ENCODE assay signal across 10 cellular contexts in the genomic region with DNA sequence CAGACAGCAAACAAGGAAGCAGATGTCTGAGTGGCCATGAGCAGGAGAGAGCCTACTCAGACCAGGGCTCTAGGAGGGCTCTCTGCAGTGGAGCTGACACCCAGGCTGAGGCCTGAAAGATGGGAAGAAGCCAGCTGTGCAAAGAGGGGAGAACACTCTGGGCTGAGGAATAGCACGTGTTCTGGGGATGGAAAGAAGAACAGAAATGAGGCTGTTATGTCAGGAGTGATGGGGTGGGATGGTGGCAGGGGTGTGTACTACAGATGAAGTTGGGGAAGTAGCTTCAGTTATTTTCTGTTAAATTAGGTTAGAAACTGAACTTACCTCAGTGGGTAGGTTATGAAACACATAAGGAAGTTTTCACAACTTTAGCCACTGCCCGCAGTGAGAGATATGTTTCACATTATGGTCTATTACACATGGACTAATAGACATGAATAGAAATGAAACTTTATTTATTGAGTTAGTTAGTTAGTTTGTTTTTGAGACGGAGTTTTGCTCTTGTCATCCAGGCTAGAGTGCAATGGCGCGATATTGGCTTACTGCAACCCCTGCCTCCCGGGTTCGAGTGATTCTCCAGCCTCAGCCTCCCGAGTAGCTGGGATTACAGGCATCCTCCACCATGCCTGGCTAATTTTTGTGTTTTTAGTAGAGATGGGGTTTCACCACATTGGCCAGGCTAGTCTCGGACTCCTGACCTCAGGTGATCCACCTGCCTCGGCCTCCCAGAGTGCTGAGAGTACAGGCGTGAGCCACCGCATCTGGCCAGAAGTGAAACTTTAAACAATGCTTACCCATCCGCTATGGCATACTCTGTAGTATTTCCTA. TPM values are rescaled to one million over a fixed set of nuclear protein-coding genes. Genes with fewer than 3 reads are reported as not detected.
DNase-seq lines count a peak whose midpoint lies in the region; ATAC-seq, FAIRE-seq and TF ChIP-seq lines count a peak whose summit lies in the region.
"Had no signal": no experiment of that assay in that cellular context is flagged by ENCODE, and none has a peak within 500 bp of the region (broad histone marks: within the 10 kb centered on the region; RNA-seq: fewer than 3 reads in every experiment).

No MANE protein-coding gene starts in this region.

- WGBS in GM12878 (ENCODE audit: insufficient coverage, insufficient replicate concordance, low lambda C conversion rate, missing lambda C conversion rate) = 8% methylated on average over 13 of the region's 13 CpGs

- peaks cover 6% of the 10 kb centered on the region for H3K79me2 ChIP-seq in GM12878 (ENCODE audit: control insufficient read depth, insufficient read depth, low read length)

- H3K4me2 ChIP-seq in GM12878 (ENCODE audit: control insufficient read depth, insufficient read depth) = peak overlapping the region; percentile 46

- peak overlapping the region; percentile 61 for H3K27ac ChIP-seq in GM12878 (ENCODE audit: control insufficient read depth, insufficient read depth)
- H3K27ac ChIP-seq: suprapubic skin had no signal

- RAD21 ChIA-PET in GM12878 (lab: Charles Lee; ENCODE audit: unreplicated experiment) = interaction anchor here (0.7 to 3.0 kb wide), 16 partner anchors 7 to 174 kb away, joined by 3 to 36 read pairs (median 4); a partner anchor contains a TSS

- peak in 1 of 2 experiments; percentile 17; a peak in 1 of 4 replicates for TF ChIP-seq EP300 in GM12878 (IDR thresholded peaks at IDR 0.05; ENCODE audit: borderline replicate concordance in 1 of 2, control insufficient read depth in 1 of 2, low read depth in 2 of 2, low read length in 2 of 2)

- H3K36me3 ChIP-seq in GM12878 (ENCODE audit: control insufficient read depth in 2 of 2, insufficient read depth in 2 of 2, low read length in 1 of 2) = peaks cover 1 to 19% of the 10 kb centered on the region in 2 experiments

- no TSS peak for BruUV-seq in GM12878 (replicated peaks; lab: Mats Ljungman, UMichigan)

- H3K4me3 ChIP-seq in GM12864 (ENCODE audit: low read depth, low read length) (no peak overlapping the region), GM12878 (no peak overlapping the region)
- H3K4me3 ChIP-seq: suprapubic skin had no signal

- peak; percentile 35 for FAIRE-seq in GM12878 (lab: Jason Lieb, UNC)

- peak; percentile 67 for ATAC-seq in GM21423 (IDR thresholded peaks at IDR 0.05; ENCODE audit: unreplicated experiment)
- ATAC-seq in HG03354 (IDR thresholded peaks at IDR 0.05; ENCODE audit: poor library complexity, severe bottlenecking, unreplicated experiment) = peak; percentile 64
- peak; percentile 86 for ATAC-seq in GM12878

- no peaks in the 10 kb centered on the region for H3K27me3 ChIP-seq in GM12878 (replicated peaks in 1 of 2; ENCODE audit: control insufficient read depth in 2 of 2, insufficient read depth in 2 of 2, low read length in 1 of 2)
- H3K27me3 ChIP-seq: suprapubic skin had no signal

- intact Hi-C loops in GM12878 (cut with micrococcal nuclease; ENCODE audit: unreplicated experiment) = loop anchor here (2.0 to 10.0 kb wide), 5 partner anchors 43 to 673 kb away; a partner anchor contains a TSS

- SMC1A ChIA-PET in GM12878 (lab: Charles Lee; ENCODE audit: uncharacterized antibody, unreplicated experiment) = interaction anchor here (1.0 to 6.5 kb wide), 20 partner anchors 7 to 259 kb away, joined by 3 to 78 read pairs (median 5); a partner anchor contains a TSS

- POLR2A ChIA-PET in GM12878 (lab: Charles Lee) = interaction anchor here (0.6 to 1.7 kb wide), 2 partner anchors 12 to 113 kb away, joined by 5 read pairs; no protein-coding TSS in a partner anchor

- in situ Hi-C loops in GM12878 (cut with MboI) = no loop called here

- H3K9ac ChIP-seq in GM12878 (ENCODE audit: control insufficient read depth, insufficient read depth, low read length) = no peak overlapping the region

- H3K4me1 ChIP-seq in GM12878 (ENCODE audit: control insufficient read depth, insufficient read depth, low read length) = peaks cover 35% of the 10 kb centered on the region

- H3K9me3 ChIP-seq in GM12878 (replicated peaks; ENCODE audit: control insufficient read depth, insufficient read depth, low read length) = no peaks in the 10 kb centered on the region; the same call in none of the 3 replicates
- H3K9me3 ChIP-seq: suprapubic skin had no signal

- no peak for TF ChIP-seq POLR2A in GM12878 (IDR thresholded peaks at IDR 0.05; ENCODE audit: low read depth, low read length)

- CTCF ChIA-PET in GM12878 (lab: Yijun Ruan, JAX) = interaction anchor here (0.6 to 10.0 kb wide), 25 partner anchors 9 to 762 kb away, joined by 3 to 232 read pairs (median 6); a partner anchor contains a TSS

- no peak overlapping the region for H2AFZ ChIP-seq in GM12878 (ENCODE audit: control insufficient read depth, low read depth, low read length)

- no peaks in the 10 kb centered on the region for H4K20me1 ChIP-seq in GM12878 (ENCODE audit: control insufficient read depth, insufficient read depth)

- no peak for TF ChIP-seq RAD21 in GM12878 (IDR thresholded peaks at IDR 0.05; ENCODE audit: insufficient read depth, low read depth, low read length)

- DNase-seq in GM12864 (ENCODE audit: low read depth) = no peak
- DNase-seq in GM12878 (ENCODE audit: low read depth, low spot score) = peak; percentile 60
- no peak for DNase-seq in activated CD4-positive, alpha-beta T cell treated with anti-CD3 and anti-CD28 coated beads, Interleukin-2, amount 50 U/mL, for 4 hours
- no peak for DNase-seq in activated CD4-positive, alpha-beta T cell treated with anti-CD3 and anti-CD28 coated beads, Interleukin-2, amount 50 U/mL, for 48 hours
- DNase-seq in kidney glomerular epithelial cell (lab: John Stamatoyannopoulos, UW) = no peak
- no peak for DNase-seq in stimulated activated naive CD4-positive, alpha-beta T cell (lab: John Stamatoyannopoulos, UW)
- DNase-seq: DMS 273 treated with DMSO at 0.1 percent for 48 hours had no signal

- TF ChIP-seq CTCF in GM12864 (IDR thresholded peaks at IDR 0.05; ENCODE audit: low read depth, low read length, missing control alignments) (peak; percentile 23), GM12878 (IDR thresholded peaks at IDR 0.05 in 2 of 3, conservative IDR thresholded peaks at IDR 0.05 in 1 of 3; ENCODE audit: control insufficient read depth in 2 of 3, extremely low read depth in 1 of 3, insufficient read depth in 1 of 3, low read depth in 3 of 3, low read length in 3 of 3) (peak in 2 of 3 experiments; percentile 22 to 25; a peak in 2 of 6 replicates)

RNA-seq across cellular contexts. Expression of a gene that starts 7.8 kb away (rescaled TPM):
- total RNA-seq in GM12878 (2013; cell fraction: nucleolus; rRNA removed) = 17.0 and 22.1 TPM in 2 replicates
- 58.8 and 61.9 TPM in 2 replicates for total RNA-seq in GM12878 (2014; rRNA removed)
- 36.7 and 39.7 TPM in 2 replicates for total RNA-seq in GM12878 (2014; rRNA removed; fragmentation: Illumina TruSeq; extraction: Trizol)
- 56.1 and 56.8 TPM in 2 replicates for total RNA-seq in GM12878 (2021)
- polyA plus RNA-seq in GM12878 (2011; ENCODE audit: low read depth) = 31.6 TPM
- polyA plus RNA-seq in GM12878 (2011; rRNA removed) = 62.4 and 97.0 TPM in 2 replicates
- polyA plus RNA-seq in GM12878 (2011; cell fraction: cytosol; rRNA removed) = 176 and 181 TPM in 2 replicates
- polyA plus RNA-seq in GM12878 (2011; cell fraction: nucleus; rRNA removed) = 66.0 and 75.8 TPM in 2 replicates
- polyA plus RNA-seq in GM12878 (2012) = 37.8 and 48.7 TPM in 2 replicates
- 57.4 and 77.4 TPM in 2 replicates for polyA plus RNA-seq in GM12878 (2014; fragmentation: Illumina TruSeq; extraction: Trizol)
- polyA plus RNA-seq in GM12878 (2014; fragmentation: Nextera tagmentation; extraction: Ambion mirVana) = 10 to 100 TPM; 23.5 to 33.2 TPM
- polyA plus RNA-seq in GM12878 (2014; rRNA removed) = 70.3 and 76.1 TPM in 2 replicates
- polyA plus RNA-seq in GM12878 (2016; fragmentation: Nextera tagmentation; extraction: Ambion mirVana) = 100 to 1,000 TPM in 1 of 2 experiments, 10 to 100 TPM in 1; 99.2 to 101 TPM
- 44.5 and 60.8 TPM in 2 replicates for polyA minus RNA-seq in GM12878 (2011; rRNA and poly(A)+ RNA removed)
- polyA minus RNA-seq in GM12878 (2011; cell fraction: cytosol; rRNA and poly(A)+ RNA removed) = 25.7 and 27.6 TPM in 2 replicates
- 12.6 and 24.6 TPM in 2 replicates for polyA minus RNA-seq in GM12878 (2011; cell fraction: nucleus; rRNA and poly(A)+ RNA removed)

RNA-seq across cellular contexts. Expression of a gene that starts 28.8 kb away (rescaled TPM):
- total RNA-seq in GM12878 (2013; cell fraction: nucleolus; rRNA removed) = 8.8 and 10.7 TPM in 2 replicates
- total RNA-seq in GM12878 (2014; rRNA removed) (3.1 and 4.7 TPM in 2 replicates), GM12878 (2014; rRNA removed; fragmentation: Illumina TruSeq; extraction: Trizol) (5.0 and 5.3 TPM in 2 replicates), GM12878 (2021) (7.4 and 8.0 TPM in 2 replicates)
- polyA plus RNA-seq in GM12878 (2011; ENCODE audit: low read depth) = 2.8 TPM
- polyA plus RNA-seq in GM12878 (2011; rRNA removed) (2.8 and 4.6 TPM in 2 replicates), GM12878 (2014; fragmentation: Illumina TruSeq; extraction: Trizol) (7.6 and 9.9 TPM in 2 replicates), GM12878 (2014; fragmentation: Nextera tagmentation; extraction: Ambion mirVana) (under 1 TPM; 0.76 to 0.88 TPM), GM12878 (2014; rRNA removed) (6.8 and 7.1 TPM in 2 replicates), GM12878 (2016; fragmentation: Nextera tagmentation; extraction: Ambion mirVana) (1 to 10 TPM; 3.5 to 4.6 TPM)
- 7.4 and 7.5 TPM in 2 replicates for polyA plus RNA-seq in GM12878 (2011; cell fraction: cytosol; rRNA removed)
- 4.7 and 5.6 TPM in 2 replicates for polyA plus RNA-seq in GM12878 (2011; cell fraction: nucleus; rRNA removed)
- polyA plus RNA-seq in GM12878 (2012) = 4.6 and 5.7 TPM in 2 replicates
- 4.5 and 8.2 TPM in 2 replicates for polyA minus RNA-seq in GM12878 (2011; rRNA and poly(A)+ RNA removed)
- 2.9 and 4.9 TPM in 2 replicates for polyA minus RNA-seq in GM12878 (2011; cell fraction: cytosol; rRNA and poly(A)+ RNA removed)
- 4.6 and 8.3 TPM in 2 replicates for polyA minus RNA-seq in GM12878 (2011; cell fraction: nucleus; rRNA and poly(A)+ RNA removed)

RNA-seq across cellular contexts. Expression of a gene that starts 42.7 kb away (rescaled TPM):
- 32.1 and 36.7 TPM in 2 replicates for total RNA-seq in GM12878 (2013; cell fraction: nucleolus; rRNA removed)
- total RNA-seq in GM12878 (2014; rRNA removed) = 36.5 and 37.5 TPM in 2 replicates
- total RNA-seq in GM12878 (2014; rRNA removed; fragmentation: Illumina TruSeq; extraction: Trizol) = 29.0 and 31.4 TPM in 2 replicates
- 38.2 and 38.3 TPM in 2 replicates for total RNA-seq in GM12878 (2021)
- polyA plus RNA-seq in GM12878 (2011; ENCODE audit: low read depth) = 13.6 TPM
- 27.3 and 37.7 TPM in 2 replicates for polyA plus RNA-seq in GM12878 (2011; rRNA removed)
- polyA plus RNA-seq in GM12878 (2011; cell fraction: cytosol; rRNA removed) = 56.4 and 70.4 TPM in 2 replicates
- polyA plus RNA-seq in GM12878 (2011; cell fraction: nucleus; rRNA removed) = 56.9 and 73.0 TPM in 2 replicates
- 25.7 and 26.7 TPM in 2 replicates for polyA plus RNA-seq in GM12878 (2012)
- polyA plus RNA-seq in GM12878 (2014; fragmentation: Illumina TruSeq; extraction: Trizol) = 34.8 and 43.6 TPM in 2 replicates
- polyA plus RNA-seq in GM12878 (2014; fragmentation: Nextera tagmentation; extraction: Ambion mirVana) = 10 to 100 TPM in 1 of 2 experiments, 1 to 10 TPM in 1; 9.9 to 10.5 TPM
- polyA plus RNA-seq in GM12878 (2014; rRNA removed) = 49.2 and 51.0 TPM in 2 replicates
- 10 to 100 TPM; 65.7 to 67.7 TPM for polyA plus RNA-seq in GM12878 (2016; fragmentation: Nextera tagmentation; extraction: Ambion mirVana)
- polyA minus RNA-seq in GM12878 (2011; rRNA and poly(A)+ RNA removed) = 24.9 and 36.6 TPM in 2 replicates
- polyA minus RNA-seq in GM12878 (2011; cell fraction: cytosol; rRNA and poly(A)+ RNA removed) = 6.5 and 8.1 TPM in 2 replicates
- 10.3 and 26.0 TPM in 2 replicates for polyA minus RNA-seq in GM12878 (2011; cell fraction: nucleus; rRNA and poly(A)+ RNA removed)

RNA-seq across cellular contexts. Expression of a gene that starts 43.0 kb away (rescaled TPM):
- total RNA-seq in GM12878 (2013; cell fraction: nucleolus; rRNA removed) = 157 and 172 TPM in 2 replicates
- total RNA-seq in GM12878 (2014; rRNA removed) = 88.1 and 90.3 TPM in 2 replicates
- total RNA-seq in GM12878 (2014; rRNA removed; fragmentation: Illumina TruSeq; extraction: Trizol) = 71.8 and 75.4 TPM in 2 replicates
- total RNA-seq in GM12878 (2021) = 105 and 114 TPM in 2 replicates
- polyA plus RNA-seq in GM12878 (2011; ENCODE audit: low read depth) = 85.7 TPM
- polyA plus RNA-seq in GM12878 (2011; rRNA removed) = 51.5 and 89.7 TPM in 2 replicates
- polyA plus RNA-seq in GM12878 (2011; cell fraction: cytosol; rRNA removed) = 97.7 and 110 TPM in 2 replicates
- 172 and 180 TPM in 2 replicates for polyA plus RNA-seq in GM12878 (2011; cell fraction: nucleus; rRNA removed)
- 102 and 104 TPM in 2 replicates for polyA plus RNA-seq in GM12878 (2012)
- polyA plus RNA-seq in GM12878 (2014; fragmentation: Illumina TruSeq; extraction: Trizol) = 104 and 119 TPM in 2 replicates
- polyA plus RNA-seq in GM12878 (2014; fragmentation: Nextera tagmentation; extraction: Ambion mirVana) = 10 to 100 TPM; 29.6 to 50.4 TPM
- polyA plus RNA-seq in GM12878 (2014; rRNA removed) = 92.2 and 96.0 TPM in 2 replicates
- 100 to 1,000 TPM; 119 to 131 TPM for polyA plus RNA-seq in GM12878 (2016; fragmentation: Nextera tagmentation; extraction: Ambion mirVana)
- polyA minus RNA-seq in GM12878 (2011; rRNA and poly(A)+ RNA removed) = 104 and 115 TPM in 2 replicates
- 31.8 and 40.0 TPM in 2 replicates for polyA minus RNA-seq in GM12878 (2011; cell fraction: cytosol; rRNA and poly(A)+ RNA removed)
- 71.4 and 97.0 TPM in 2 replicates for polyA minus RNA-seq in GM12878 (2011; cell fraction: nucleus; rRNA and poly(A)+ RNA removed)

RNA-seq across cellular contexts. Expression of a gene that starts 43.8 kb away (rescaled TPM):
- 1.7 and 2.0 TPM in 2 replicates for total RNA-seq in GM12878 (2013; cell fraction: nucleolus; rRNA removed)
- total RNA-seq in GM12878 (2014; rRNA removed) = 7.0 and 7.5 TPM in 2 replicates
- total RNA-seq in GM12878 (2014; rRNA removed; fragmentation: Illumina TruSeq; extraction: Trizol) = 3.5 and 3.8 TPM in 2 replicates
- total RNA-seq in GM12878 (2021) = 5.4 and 5.6 TPM in 2 replicates
- 1.7 TPM for polyA plus RNA-seq in GM12878 (2011; ENCODE audit: low read depth)
- 2.1 and 4.0 TPM in 2 replicates for polyA plus RNA-seq in GM12878 (2011; rRNA removed)
- 5.3 and 6.4 TPM in 2 replicates for polyA plus RNA-seq in GM12878 (2011; cell fraction: cytosol; rRNA removed)
- polyA plus RNA-seq in GM12878 (2011; cell fraction: nucleus; rRNA removed) = 3.7 and 5.4 TPM in 2 replicates
- 2.5 and 3.9 TPM in 2 replicates for polyA plus RNA-seq in GM12878 (2012)
- polyA plus RNA-seq in GM12878 (2014; fragmentation: Illumina TruSeq; extraction: Trizol) = 3.9 and 8.1 TPM in 2 replicates
- not detected for polyA plus RNA-seq in GM12878 (2014; fragmentation: Nextera tagmentation; extraction: Ambion mirVana)
- polyA plus RNA-seq in GM12878 (2014; rRNA removed) = 5.9 TPM in 2 replicates
- 1 to 10 TPM; 7.8 TPM for polyA plus RNA-seq in GM12878 (2016; fragmentation: Nextera tagmentation; extraction: Ambion mirVana)
- 2.2 and 5.2 TPM in 2 replicates for polyA minus RNA-seq in GM12878 (2011; rRNA and poly(A)+ RNA removed)
- 1.9 and 6.7 TPM in 2 replicates for polyA minus RNA-seq in GM12878 (2011; cell fraction: cytosol; rRNA and poly(A)+ RNA removed)
- polyA minus RNA-seq in GM12878 (2011; cell fraction: nucleus; rRNA and poly(A)+ RNA removed) = 0.97 and 2.3 TPM in 2 replicates
